In the genomic region with DNA sequence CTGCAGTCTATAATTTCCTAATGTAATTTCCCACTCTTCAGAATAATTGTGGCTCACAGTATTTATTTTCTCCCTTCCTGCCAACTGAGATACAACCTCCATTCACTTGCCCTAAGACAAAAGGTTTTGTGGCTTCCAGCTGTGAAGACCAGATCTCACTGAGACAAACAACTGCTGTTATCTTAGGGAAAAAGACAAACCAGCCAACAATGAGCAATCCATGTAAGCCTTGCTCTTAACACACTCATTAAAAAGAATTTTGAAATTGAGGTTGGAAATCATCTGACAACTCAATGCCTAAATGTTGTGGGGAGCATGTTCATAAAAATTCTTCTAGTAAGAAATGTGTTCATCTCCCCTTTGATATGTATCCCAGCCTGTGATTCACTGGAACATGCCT, we compare ENCODE assay signal across 14 cellular contexts.
DNase-seq lines count a peak whose midpoint lies in the region; ATAC-seq and TF ChIP-seq lines count a peak whose summit lies in the region.
"Had no signal": no experiment of that assay in that cellular context is flagged by ENCODE, and none has a peak within 500 bp of the region (broad histone marks: within the 10 kb centered on the region; RNA-seq: fewer than 3 reads in every experiment).

No MANE protein-coding gene starts in this region.

- H3K27ac ChIP-seq in right atrium auricular region (no peak overlapping the region), iPS DF 6.9 (ENCODE audit: low read length) (no peak overlapping the region), uterus (peak overlapping the region; percentile 62 to 76)
- H3K27ac ChIP-seq: A549, spleen had no signal

- H3K4me3 ChIP-seq in right atrium auricular region (no peak overlapping the region), iPS DF 6.9 (ENCODE audit: low read length) (no peak overlapping the region), uterus (no peak overlapping the region), mucosa of descending colon (no peak overlapping the region)
- H3K4me3 ChIP-seq: A549, spleen had no signal

- no peak for DNase-seq in Right ventricle myocardium superior
- DNase-seq in right atrium auricular region (ENCODE audit: low spot score), result no peak
- peak; percentile 26 for DNase-seq in RPMI7951 (ENCODE audit: low read depth)
- DNase-seq in iPS DF 6.9 (ENCODE audit: low read depth, low spot score), result peak; percentile 25
- no peak for DNase-seq in uterus
- DNase-seq in activated naive CD4-positive, alpha-beta T cell treated with Interleukin-2 at 50 U/mL for 16 hours, result no peak
- no peak for DNase-seq in mucosa of descending colon
- DNase-seq: activated CD4-positive, alpha-beta T cell treated with anti-CD3 and anti-CD28 coated beads for 1 hour; activated effector memory CD4-positive, alpha-beta T cell treated with anti-CD3 and anti-CD28 coated beads, Interleukin-2, amount 50 U/mL, for 16 hours; DMS79 treated with DMSO at 0.1 percent for 48 hours; spleen; stimulated activated CD8-positive, alpha-beta memory T cell treated with anti-CD3 and anti-CD28 coated beads, Interleukin-4, amount 100 ng/mL, for 48 hours had no signal

- H3K36me3 ChIP-seq in right atrium auricular region, result no peaks in the 10 kb centered on the region
- no peaks in the 10 kb centered on the region for H3K36me3 ChIP-seq in iPS DF 6.9 (ENCODE audit: control insufficient read depth, insufficient read depth, low read length)
- H3K36me3 ChIP-seq in uterus, result no peaks in the 10 kb centered on the region
- H3K36me3 ChIP-seq in mucosa of descending colon (ENCODE audit: low read depth), result no peaks in the 10 kb centered on the region
- H3K36me3 ChIP-seq: spleen had no signal

- TF ChIP-seq CTCF in right atrium auricular region (IDR thresholded peaks at IDR 0.05) (no peak), uterus (IDR thresholded peaks at IDR 0.05) (no peak), mucosa of descending colon (IDR thresholded peaks at IDR 0.05) (no peak)

- H3K9me3 ChIP-seq in right atrium auricular region (no peaks in the 10 kb centered on the region), iPS DF 6.9 (ENCODE audit: control insufficient read depth, insufficient read depth, low read length) (no peaks in the 10 kb centered on the region), uterus (no peaks in the 10 kb centered on the region), mucosa of descending colon (no peaks in the 10 kb centered on the region)
- H3K9me3 ChIP-seq: A549 had no signal

- TF ChIP-seq POLR2A in uterus (IDR thresholded peaks at IDR 0.05), result no peak

- H3K27me3 ChIP-seq in right atrium auricular region, result no peaks in the 10 kb centered on the region
- no peaks in the 10 kb centered on the region for H3K27me3 ChIP-seq in iPS DF 6.9 (ENCODE audit: control insufficient read depth, insufficient read depth, low read length)
- H3K27me3 ChIP-seq in uterus, result no peaks in the 10 kb centered on the region
- H3K27me3 ChIP-seq: spleen had no signal

- peak; percentile 55 for ATAC-seq in Right ventricle myocardium superior (ENCODE audit: poor library complexity)
- ATAC-seq in HG03439 (IDR thresholded peaks at IDR 0.05; ENCODE audit: unreplicated experiment), result no peak
- no peak for ATAC-seq in mucosa of descending colon
- ATAC-seq: A549 had no signal

- H3K4me1 ChIP-seq in right atrium auricular region, result peaks cover 0 to 18% of the 10 kb centered on the region in 2 donors
- peaks cover 2% of the 10 kb centered on the region for H3K4me1 ChIP-seq in iPS DF 6.9 (ENCODE audit: control insufficient read depth, insufficient read depth, low read length)
- peaks cover 0 to 6% of the 10 kb centered on the region in 2 donors for H3K4me1 ChIP-seq in uterus
- H3K4me1 ChIP-seq in mucosa of descending colon (ENCODE audit: low read depth), result no peaks in the 10 kb centered on the region
- H3K4me1 ChIP-seq: A549, spleen had no signal

- intact Hi-C loops in Right ventricle myocardium superior (cut with DNase I) (no loop called here), uterus (cut with DNase I; ENCODE audit: low total_unique reads) (no loop called here), mucosa of descending colon (cut with DNase I, micrococcal nuclease) (no loop called here)

Comparison
In these comparisons a context has a peak if more than half of its experiments do, and no peak if none do; other contexts are left out.
1. DNase-seq: peak in RPMI7951 (single experiment) and iPS DF 6.9 (single experiment); none in Right ventricle myocardium superior (single experiment), right atrium auricular region (single experiment), uterus (0 of 2), activated naive CD4-positive, alpha-beta T cell treated with Interleukin-2 at 50 U/mL for 16 hours (single experiment) and mucosa of descending colon (0 of 3).
2. H3K27ac ChIP-seq: peak in uterus (2 of 2); none in right atrium auricular region (0 of 2) and iPS DF 6.9 (single experiment).